2 cellular contexts compared by ENCODE assay signal in the genomic region with DNA sequence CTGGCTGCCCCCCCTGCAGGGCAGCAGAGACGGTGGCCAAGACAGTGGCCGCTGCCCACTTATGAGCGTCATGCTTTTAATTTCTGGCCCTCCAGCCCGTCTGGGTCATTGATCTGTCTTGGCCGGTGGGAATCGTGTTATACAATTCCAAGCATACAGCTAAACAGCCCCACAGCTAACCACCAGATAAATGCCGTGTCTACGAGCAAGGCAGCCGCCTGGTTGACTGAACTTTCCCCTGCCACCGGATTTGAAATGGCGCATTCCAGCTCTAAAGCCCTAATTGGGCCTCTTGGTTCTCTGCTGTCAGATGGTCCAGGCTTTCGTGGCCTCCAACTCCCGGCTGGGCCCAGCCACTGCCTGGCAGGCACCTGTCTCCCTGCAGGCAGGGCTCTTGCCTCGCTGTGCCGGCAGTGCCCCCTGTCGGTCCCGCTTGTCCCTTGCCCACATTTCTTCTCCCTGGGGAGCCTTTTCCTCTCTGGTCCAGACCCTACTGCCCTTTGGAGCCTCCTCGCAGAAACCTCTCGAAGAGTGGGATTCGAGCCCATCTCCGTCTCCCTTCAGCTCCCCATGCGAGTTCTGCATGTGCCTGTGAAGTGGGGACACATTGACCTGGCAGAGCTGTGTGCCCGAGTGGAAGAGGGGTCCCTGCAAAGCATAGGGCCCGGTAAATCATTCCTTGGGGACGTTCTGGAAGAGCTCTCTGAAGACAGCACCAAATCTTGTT.
TF ChIP-seq lines count a peak whose summit lies in the region.

No MANE protein-coding gene starts in this region.

TF ChIP-seq in IMR-90, 13 proteins besides CTCF, POLR2A, EP300 and RAD21:
- TF ChIP-seq, protein P1, sequence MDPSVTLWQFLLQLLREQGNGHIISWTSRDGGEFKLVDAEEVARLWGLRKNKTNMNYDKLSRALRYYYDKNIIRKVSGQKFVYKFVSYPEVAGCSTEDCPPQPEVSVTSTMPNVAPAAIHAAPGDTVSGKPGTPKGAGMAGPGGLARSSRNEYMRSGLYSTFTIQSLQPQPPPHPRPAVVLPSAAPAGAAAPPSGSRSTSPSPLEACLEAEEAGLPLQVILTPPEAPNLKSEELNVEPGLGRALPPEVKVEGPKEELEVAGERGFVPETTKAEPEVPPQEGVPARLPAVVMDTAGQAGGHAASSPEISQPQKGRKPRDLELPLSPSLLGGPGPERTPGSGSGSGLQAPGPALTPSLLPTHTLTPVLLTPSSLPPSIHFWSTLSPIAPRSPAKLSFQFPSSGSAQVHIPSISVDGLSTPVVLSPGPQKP (IDR thresholded peaks at IDR 0.05; ENCODE audit: borderline replicate concordance, low read depth, low read length): no peak
- TF ChIP-seq CEBPB (IDR thresholded peaks at IDR 0.05; ENCODE audit: low read depth, low read length) (no peak), MAZ (IDR thresholded peaks at IDR 0.05; ENCODE audit: borderline replicate concordance, low read depth, low read length) (no peak), RFX5 (IDR thresholded peaks at IDR 0.05; ENCODE audit: low read depth, low read length) (no peak), BHLHE40 (IDR thresholded peaks at IDR 0.05; ENCODE audit: low read depth, low read length) (no peak), CHD1 (IDR thresholded peaks at IDR 0.05; ENCODE audit: low read depth, low read length) (no peak), RCOR1 (IDR thresholded peaks at IDR 0.05; ENCODE audit: insufficient replicate concordance, low read length) (no peak), FOS (IDR thresholded peaks at IDR 0.05; ENCODE audit: low read depth, low read length) (no peak), MAFK (IDR thresholded peaks at IDR 0.05; ENCODE audit: low read depth, low read length) (no peak), SMC3 (IDR thresholded peaks at IDR 0.05; ENCODE audit: low read depth, low read length) (no peak), MXI1 (IDR thresholded peaks at IDR 0.05; ENCODE audit: borderline replicate concordance, low read depth, low read length) (no peak), NFE2L2 (IDR thresholded peaks at IDR 0.05; ENCODE audit: low read depth, low read length) (no peak)

TF ChIP-seq in K562, 482 proteins besides CTCF, POLR2A, EP300 and RAD21:
- TF ChIP-seq RFX5 (IDR thresholded peaks at IDR 0.05; ENCODE audit: low read depth, low read length) (no peak), ZFP36 (IDR thresholded peaks at IDR 0.05; ENCODE audit: low read depth, low read length, partially characterized antibody) (peak; percentile 40), HNRNPLL (IDR thresholded peaks at IDR 0.05; ENCODE audit: low read depth, low read length, poor library complexity, severe bottlenecking) (no peak), NR4A1 (CRISPR knock-in tag; IDR thresholded peaks at IDR 0.05) (no peak), NR4A1 (tag; IDR thresholded peaks at IDR 0.05) (no peak), ZSCAN32 (CRISPR knock-in tag; IDR thresholded peaks at IDR 0.05) (no peak), CSDE1 (IDR thresholded peaks at IDR 0.05) (no peak), BHLHE40 (IDR thresholded peaks at IDR 0.05; ENCODE audit: low read length) (peak; percentile 25; the same call in 1 of the 2 replicates), ZNF586 (CRISPR knock-in tag; conservative IDR thresholded peaks at IDR 0.05) (no peak), GABPA (tag; conservative IDR thresholded peaks at IDR 0.05; ENCODE audit: low read depth) (no peak), SMC3 (conservative IDR thresholded peaks at IDR 0.05; ENCODE audit: insufficient read depth, low read depth, low read length) (peak; percentile 65; the same call in 1 of the 2 replicates), FOXA3 (CRISPR knock-in tag; conservative IDR thresholded peaks at IDR 0.05 in 1 of 2, IDR thresholded peaks at IDR 0.05 in 1 of 2) (no peak), ESRRA (IDR thresholded peaks at IDR 0.05; ENCODE audit: borderline replicate concordance, low read depth) (no peak), MTA2 (IDR thresholded peaks at IDR 0.05; ENCODE audit: low read depth) (no peak), NELFE (IDR thresholded peaks at IDR 0.05; ENCODE audit: insufficient read depth, insufficient read length) (no peak), STAG1 (CRISPR knock-in tag; IDR thresholded peaks at IDR 0.05; ENCODE audit: borderline replicate concordance) (peak; percentile 49; the same call in 1 of the 2 replicates), ZNF217 (CRISPR knock-in tag; IDR thresholded peaks at IDR 0.05) (no peak), ZKSCAN3 (CRISPR knock-in tag; IDR thresholded peaks at IDR 0.05) (no peak)
- TF ChIP-seq, protein P2, sequence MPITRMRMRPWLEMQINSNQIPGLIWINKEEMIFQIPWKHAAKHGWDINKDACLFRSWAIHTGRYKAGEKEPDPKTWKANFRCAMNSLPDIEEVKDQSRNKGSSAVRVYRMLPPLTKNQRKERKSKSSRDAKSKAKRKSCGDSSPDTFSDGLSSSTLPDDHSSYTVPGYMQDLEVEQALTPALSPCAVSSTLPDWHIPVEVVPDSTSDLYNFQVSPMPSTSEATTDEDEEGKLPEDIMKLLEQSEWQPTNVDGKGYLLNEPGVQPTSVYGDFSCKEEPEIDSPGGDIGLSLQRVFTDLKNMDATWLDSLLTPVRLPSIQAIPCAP (CRISPR knock-in tag; IDR thresholded peaks at IDR 0.05; ENCODE audit: borderline replicate concordance): no peak
- TF ChIP-seq, protein P3, sequence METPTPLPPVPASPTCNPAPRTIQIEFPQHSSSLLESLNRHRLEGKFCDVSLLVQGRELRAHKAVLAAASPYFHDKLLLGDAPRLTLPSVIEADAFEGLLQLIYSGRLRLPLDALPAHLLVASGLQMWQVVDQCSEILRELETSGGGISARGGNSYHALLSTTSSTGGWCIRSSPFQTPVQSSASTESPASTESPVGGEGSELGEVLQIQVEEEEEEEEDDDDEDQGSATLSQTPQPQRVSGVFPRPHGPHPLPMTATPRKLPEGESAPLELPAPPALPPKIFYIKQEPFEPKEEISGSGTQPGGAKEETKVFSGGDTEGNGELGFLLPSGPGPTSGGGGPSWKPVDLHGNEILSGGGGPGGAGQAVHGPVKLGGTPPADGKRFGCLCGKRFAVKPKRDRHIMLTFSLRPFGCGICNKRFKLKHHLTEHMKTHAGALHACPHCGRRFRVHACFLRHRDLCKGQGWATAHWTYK (CRISPR knock-in tag; IDR thresholded peaks at IDR 0.05): no peak
- TF ChIP-seq, protein P4, sequence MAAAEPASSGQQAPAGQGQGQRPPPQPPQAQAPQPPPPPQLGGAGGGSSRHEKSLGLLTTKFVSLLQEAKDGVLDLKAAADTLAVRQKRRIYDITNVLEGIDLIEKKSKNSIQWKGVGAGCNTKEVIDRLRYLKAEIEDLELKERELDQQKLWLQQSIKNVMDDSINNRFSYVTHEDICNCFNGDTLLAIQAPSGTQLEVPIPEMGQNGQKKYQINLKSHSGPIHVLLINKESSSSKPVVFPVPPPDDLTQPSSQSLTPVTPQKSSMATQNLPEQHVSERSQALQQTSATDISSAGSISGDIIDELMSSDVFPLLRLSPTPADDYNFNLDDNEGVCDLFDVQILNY (CRISPR knock-in tag; IDR thresholded peaks at IDR 0.05): no peak
- TF ChIP-seq, protein P5, sequence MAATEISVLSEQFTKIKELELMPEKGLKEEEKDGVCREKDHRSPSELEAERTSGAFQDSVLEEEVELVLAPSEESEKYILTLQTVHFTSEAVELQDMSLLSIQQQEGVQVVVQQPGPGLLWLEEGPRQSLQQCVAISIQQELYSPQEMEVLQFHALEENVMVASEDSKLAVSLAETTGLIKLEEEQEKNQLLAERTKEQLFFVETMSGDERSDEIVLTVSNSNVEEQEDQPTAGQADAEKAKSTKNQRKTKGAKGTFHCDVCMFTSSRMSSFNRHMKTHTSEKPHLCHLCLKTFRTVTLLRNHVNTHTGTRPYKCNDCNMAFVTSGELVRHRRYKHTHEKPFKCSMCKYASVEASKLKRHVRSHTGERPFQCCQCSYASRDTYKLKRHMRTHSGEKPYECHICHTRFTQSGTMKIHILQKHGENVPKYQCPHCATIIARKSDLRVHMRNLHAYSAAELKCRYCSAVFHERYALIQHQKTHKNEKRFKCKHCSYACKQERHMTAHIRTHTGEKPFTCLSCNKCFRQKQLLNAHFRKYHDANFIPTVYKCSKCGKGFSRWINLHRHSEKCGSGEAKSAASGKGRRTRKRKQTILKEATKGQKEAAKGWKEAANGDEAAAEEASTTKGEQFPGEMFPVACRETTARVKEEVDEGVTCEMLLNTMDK (IDR thresholded peaks at IDR 0.05; ENCODE audit: borderline replicate concordance, insufficient read depth, low read depth, low read length, poor library complexity, severe bottlenecking): peak; percentile 45
- TF ChIP-seq, protein P6, sequence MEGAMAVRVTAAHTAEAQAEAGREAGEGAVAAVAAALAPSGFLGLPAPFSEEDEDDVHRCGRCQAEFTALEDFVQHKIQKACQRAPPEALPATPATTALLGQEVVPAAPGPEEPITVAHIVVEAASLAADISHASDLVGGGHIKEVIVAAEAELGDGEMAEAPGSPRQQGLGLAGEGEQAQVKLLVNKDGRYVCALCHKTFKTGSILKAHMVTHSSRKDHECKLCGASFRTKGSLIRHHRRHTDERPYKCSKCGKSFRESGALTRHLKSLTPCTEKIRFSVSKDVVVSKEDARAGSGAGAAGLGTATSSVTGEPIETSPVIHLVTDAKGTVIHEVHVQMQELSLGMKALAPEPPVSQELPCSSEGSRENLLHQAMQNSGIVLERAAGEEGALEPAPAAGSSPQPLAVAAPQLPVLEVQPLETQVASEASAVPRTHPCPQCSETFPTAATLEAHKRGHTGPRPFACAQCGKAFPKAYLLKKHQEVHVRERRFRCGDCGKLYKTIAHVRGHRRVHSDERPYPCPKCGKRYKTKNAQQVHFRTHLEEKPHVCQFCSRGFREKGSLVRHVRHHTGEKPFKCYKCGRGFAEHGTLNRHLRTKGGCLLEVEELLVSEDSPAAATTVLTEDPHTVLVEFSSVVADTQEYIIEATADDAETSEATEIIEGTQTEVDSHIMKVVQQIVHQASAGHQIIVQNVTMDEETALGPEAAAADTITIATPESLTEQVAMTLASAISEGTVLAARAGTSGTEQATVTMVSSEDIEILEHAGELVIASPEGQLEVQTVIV (CRISPR knock-in tag; IDR thresholded peaks at IDR 0.05; ENCODE audit: borderline replicate concordance): no peak
- TF ChIP-seq, protein P1 (CRISPR knock-in tag; IDR thresholded peaks at IDR 0.05): no peak
